8 cellular contexts compared by ENCODE assay signal in the genomic region with DNA sequence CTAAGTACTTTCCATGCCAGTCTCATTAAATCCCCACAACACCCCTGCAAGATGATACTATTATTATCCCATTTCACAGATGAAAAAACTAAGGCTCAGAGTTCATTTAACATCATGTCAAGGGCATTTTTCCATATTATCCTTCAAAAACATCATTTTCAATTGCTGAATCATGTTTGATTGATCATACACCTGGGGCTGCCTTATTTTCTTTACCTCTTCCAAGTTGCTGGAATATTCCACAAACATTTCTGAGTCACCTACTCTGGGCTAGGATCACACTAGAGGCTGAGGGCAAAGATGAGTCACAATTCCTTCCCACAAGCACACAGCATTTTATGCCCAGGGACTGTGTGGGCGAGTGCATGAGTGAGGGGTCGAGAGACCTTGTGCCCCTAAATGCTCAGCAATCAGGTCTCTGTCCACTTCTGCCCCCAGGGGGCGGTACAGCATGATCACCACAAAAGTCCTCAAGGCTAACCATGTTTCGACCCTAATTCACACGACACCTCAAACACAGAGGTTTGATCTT. TPM values are rescaled to one million over a fixed set of nuclear protein-coding genes. Genes with fewer than 3 reads are reported as not detected.
DNase-seq lines count a peak whose midpoint lies in the region; TF ChIP-seq lines count a peak whose summit lies in the region.

No MANE protein-coding gene starts in this region.

- peaks cover 16% of the 10 kb centered on the region for H3K4me1 ChIP-seq in ACC112 (ENCODE audit: control insufficient read depth, insufficient read depth, low read length, unreplicated experiment)

- H3K4me3 ChIP-seq in ACC112 (ENCODE audit: low read depth, low read length) (no peak overlapping the region), SU-DHL-6 (ENCODE audit: insufficient read depth, low read length, poor library complexity, severe bottlenecking) (no peak overlapping the region), brain microvascular endothelial cell (ENCODE audit: low read depth, low read length) (no peak overlapping the region)

- H3K79me2 ChIP-seq in ACC112 (ENCODE audit: control insufficient read depth, insufficient read depth, low read length, unreplicated experiment), result no peaks in the 10 kb centered on the region
- H3K79me2 ChIP-seq in SU-DHL-6 (ENCODE audit: insufficient read depth, low read length), result no peaks in the 10 kb centered on the region

- no peaks in the 10 kb centered on the region for H3F3A ChIP-seq in SU-DHL-6 (ENCODE audit: insufficient read depth)

- H3K36me3 ChIP-seq in ACC112 (ENCODE audit: insufficient read depth, low read length) (no peaks in the 10 kb centered on the region), SU-DHL-6 (ENCODE audit: low read length) (no peaks in the 10 kb centered on the region), brain microvascular endothelial cell (replicated peaks) (no peaks in the 10 kb centered on the region)

- TF ChIP-seq CTCF in GM13977 (IDR thresholded peaks at IDR 0.05; ENCODE audit: extremely low read depth, insufficient read depth, missing control alignments), result peak; percentile 46
- TF ChIP-seq CTCF in SU-DHL-6 (IDR thresholded peaks at IDR 0.05; ENCODE audit: insufficient read depth, low read length, poor library complexity, severe bottlenecking), result peak; percentile 59
- TF ChIP-seq CTCF in brain microvascular endothelial cell (IDR thresholded peaks at IDR 0.05; ENCODE audit: low read depth, low read length, missing control alignments), result peak; percentile 72

- H3K27ac ChIP-seq in ACC112 (ENCODE audit: low read depth, low read length) (peak overlapping the region; percentile 56), SU-DHL-6 (ENCODE audit: low read depth, low read length) (no peak overlapping the region), brain microvascular endothelial cell (no peak overlapping the region)

- H3K9me3 ChIP-seq in SU-DHL-6 (ENCODE audit: insufficient read depth, low read length), result peaks cover 7% of the 10 kb centered on the region; the same call in 1 of the 2 replicates

- H3K4me2 ChIP-seq in SU-DHL-6 (ENCODE audit: low read depth, low read length, poor library complexity, severe bottlenecking), result no peak overlapping the region

- H2AFZ ChIP-seq in ACC112 (ENCODE audit: low read length, unreplicated experiment) (no peak overlapping the region), SU-DHL-6 (ENCODE audit: low read depth, low read length, severe bottlenecking) (no peak overlapping the region)

- no peaks in the 10 kb centered on the region for H4K20me1 ChIP-seq in SU-DHL-6 (ENCODE audit: low read depth, low read length)

- in situ Hi-C loops in GM13977 (cut with MboI; ENCODE audit: low pct_unique_long_range_greater_than_20kb, low sequenced_read_pairs, unreplicated experiment) (no loop called here), brain microvascular endothelial cell (cut with HindIII; ENCODE audit: low pct_ligation_motif_present, low sequenced_read_pairs) (no loop called here)

- H3K27me3 ChIP-seq in ACC112 (ENCODE audit: insufficient read depth, low read length) (no peaks in the 10 kb centered on the region), SU-DHL-6 (ENCODE audit: low read length) (no peaks in the 10 kb centered on the region), brain microvascular endothelial cell (replicated peaks) (no peaks in the 10 kb centered on the region)

- DNase-seq in GM13977 (ENCODE audit: low spot score) (no peak), brain microvascular endothelial cell (peak; percentile 71), myocyte (ENCODE audit: low read depth) (peak; percentile 71), NCI-H2196 (lab: John Stamatoyannopoulos, UW; ENCODE audit: unreplicated experiment) (no peak), pons (ENCODE audit: low spot score) (no peak), medulla oblongata (ENCODE audit: extremely low spot score) (no peak)

- H3K9me2 ChIP-seq in SU-DHL-6 (replicated peaks; ENCODE audit: insufficient read depth, low read length), result no peaks in the 10 kb centered on the region

- no peak overlapping the region for H3K9ac ChIP-seq in SU-DHL-6 (ENCODE audit: low read length)

RNA-seq across cellular contexts. Expression of gene TMEM119, which starts 14.1 kb away (rescaled TPM):
- 34.4 and 55.5 TPM in 2 replicates for total RNA-seq in myocyte
- polyA plus RNA-seq in myocyte (2012), result 50.8 TPM

RNA-seq across cellular contexts. Expression of gene SELPLG, which starts 21.7 kb away (rescaled TPM):
- 2.4 and 2.9 TPM in 2 replicates for total RNA-seq in myocyte
- polyA plus RNA-seq in myocyte (2012), result 5.1 TPM

RNA-seq across cellular contexts. Expression of gene ISCU, which starts 49.6 kb away (rescaled TPM):
- total RNA-seq in myocyte, result 129 and 149 TPM in 2 replicates
- 188 TPM for polyA plus RNA-seq in myocyte (2012)

RNA-seq across cellular contexts. Expression of gene SART3, which starts 51.0 kb away (rescaled TPM):
- 39.6 and 43.0 TPM in 2 replicates for total RNA-seq in myocyte
- polyA plus RNA-seq in myocyte (2012), result 30.4 TPM

Comparison
In these comparisons a context has a peak if more than half of its experiments do, and no peak if none do; other contexts are left out.
1. DNase-seq: peak in brain microvascular endothelial cell (single experiment) and myocyte (single experiment); none in GM13977 (single experiment), NCI-H2196 (single experiment), pons (single experiment) and medulla oblongata (single experiment).
2. Peak in every context shown above with its lines, with median percentiles within 50 percentile points of each other: CTCF ChIP-seq.